ENCODE assay signal across 10 cellular contexts in the genomic region with DNA sequence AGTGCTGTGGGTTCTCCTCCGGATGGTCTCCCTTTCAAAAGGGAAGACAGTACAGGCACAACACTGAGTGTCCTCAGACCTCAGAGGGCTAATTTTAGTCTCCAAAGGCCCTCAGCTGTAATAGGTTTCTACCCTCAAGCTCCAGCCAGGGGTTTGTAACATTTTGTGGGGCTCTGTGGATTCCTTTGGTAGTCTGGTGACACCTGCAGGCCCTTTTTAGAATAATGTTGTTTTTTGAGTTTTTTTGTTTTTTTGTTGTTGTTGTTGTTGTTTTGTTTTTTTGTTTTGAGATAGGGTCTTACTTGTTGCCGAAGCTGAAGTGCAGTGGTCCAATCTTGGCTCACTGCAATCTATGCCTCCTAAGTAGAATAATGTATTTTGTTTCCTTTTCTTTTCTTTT. TPM values are rescaled to one million over a fixed set of nuclear protein-coding genes. Genes with fewer than 3 reads are reported as not detected.
DNase-seq lines count a peak whose midpoint lies in the region; ATAC-seq and TF ChIP-seq lines count a peak whose summit lies in the region.
"Had no signal": no experiment of that assay in that cellular context is flagged by ENCODE, and none has a peak within 500 bp of the region (broad histone marks: within the 10 kb centered on the region; RNA-seq: fewer than 3 reads in every experiment).

No MANE protein-coding gene starts in this region.

- 88 to 100% methylated on average over 1 to 2 of the region's 2 CpGs for WGBS in endodermal cell (ENCODE audit: insufficient coverage in 1 of 2, insufficient read length in 1 of 2), 2 experiments

- intact Hi-C loops in activated CD4-positive, alpha-beta T cell treated with anti-CD3 and anti-CD28 coated beads for 36 hours (cut with DNase I, micrococcal nuclease): loop anchor here (1.0 to 2.0 kb wide), 2 partner anchors 78 to 79 kb away; no protein-coding TSS in a partner anchor

- H3K79me2 ChIP-seq in neural progenitor cell (ENCODE audit: low read depth): no peaks in the 10 kb centered on the region

- H3K27ac ChIP-seq in endodermal cell (ENCODE audit: low read depth, low read length) (no peak overlapping the region), neural progenitor cell (no peak overlapping the region)

- H3K27ac Mint-ChIP-seq in endodermal cell: peak overlapping the region; percentile 61
- H3K27ac Mint-ChIP-seq in neural progenitor cell: no peak overlapping the region
- H3K27ac Mint-ChIP-seq in activated CD4-positive, alpha-beta T cell treated with anti-CD3 and anti-CD28 coated beads for 36 hours: no peak overlapping the region
- H3K27ac Mint-ChIP-seq in activated naive CD4-positive, alpha-beta T cell treated with anti-CD3 and anti-CD28 coated beads, Interleukin-2, amount 50 U/mL, for 72 hours: peak overlapping the region in 1 of 2 donors; percentile 44
- H3K27ac Mint-ChIP-seq: activated CD4-positive, alpha-beta memory T cell treated with anti-CD3 and anti-CD28 coated beads, Interleukin-2, amount 10 ng/mL, durations not matched to agents 7 days and 5 days had no signal

- H3K9ac ChIP-seq in endodermal cell (ENCODE audit: extremely low read depth, low read length, poor library complexity, severe bottlenecking) (no peak overlapping the region), neural progenitor cell (no peak overlapping the region)

- peaks cover 6% of the 10 kb centered on the region for H3K4me1 ChIP-seq in endodermal cell (ENCODE audit: control insufficient read depth, insufficient read depth, low read length)
- no peaks in the 10 kb centered on the region for H3K4me1 ChIP-seq in neural progenitor cell

- H4K20me1 ChIP-seq in neural progenitor cell (ENCODE audit: low read depth): peaks cover 4% of the 10 kb centered on the region

- H3K4me3 ChIP-seq in endodermal cell (ENCODE audit: low read length) (no peak overlapping the region), neural progenitor cell (no peak overlapping the region)

- no peak overlapping the region for H3K4me2 ChIP-seq in neural progenitor cell

- TF ChIP-seq CTCF in endodermal cell (conservative IDR thresholded peaks at IDR 0.05): peak; percentile 73
- peak; percentile 63 for TF ChIP-seq CTCF in neural progenitor cell (IDR thresholded peaks at IDR 0.05)

- H3K4me3 Mint-ChIP-seq in endodermal cell (no peak overlapping the region), neural progenitor cell (no peak overlapping the region)
- no peak overlapping the region for H3K4me3 Mint-ChIP-seq in activated CD4-positive, alpha-beta T cell treated with anti-CD3 and anti-CD28 coated beads for 36 hours
- H3K4me3 Mint-ChIP-seq: activated CD4-positive, alpha-beta memory T cell treated with anti-CD3 and anti-CD28 coated beads, Interleukin-2, amount 10 ng/mL, durations not matched to agents 7 days and 5 days had no signal

- no peaks in the 10 kb centered on the region for H3K9me3 ChIP-seq in endodermal cell (ENCODE audit: control insufficient read depth, low read length)
- H3K9me3 ChIP-seq in neural progenitor cell (ENCODE audit: low read depth): no peaks in the 10 kb centered on the region

- H3K27me3 Mint-ChIP-seq in endodermal cell (ENCODE audit: insufficient read depth) (no peaks in the 10 kb centered on the region), neural progenitor cell (ENCODE audit: insufficient read depth, low read depth) (no peaks in the 10 kb centered on the region)
- H3K27me3 Mint-ChIP-seq in activated CD4-positive, alpha-beta T cell treated with anti-CD3 and anti-CD28 coated beads for 36 hours: no peaks in the 10 kb centered on the region
- H3K27me3 Mint-ChIP-seq: activated CD4-positive, alpha-beta memory T cell treated with anti-CD3 and anti-CD28 coated beads, Interleukin-2, amount 10 ng/mL, durations not matched to agents 7 days and 5 days had no signal

- no peak for ATAC-seq in activated CD4-positive, alpha-beta T cell treated with anti-CD3 and anti-CD28 coated beads for 36 hours
- no peak for ATAC-seq in activated naive CD4-positive, alpha-beta T cell treated with anti-CD3 and anti-CD28 coated beads, Interleukin-2, amount 50 U/mL, for 72 hours

- H3K4me1 Mint-ChIP-seq in endodermal cell (peaks cover 10% of the 10 kb centered on the region), neural progenitor cell (peaks cover 10% of the 10 kb centered on the region)
- H3K4me1 Mint-ChIP-seq in activated CD4-positive, alpha-beta T cell treated with anti-CD3 and anti-CD28 coated beads for 36 hours: no peaks in the 10 kb centered on the region
- H3K4me1 Mint-ChIP-seq: activated CD4-positive, alpha-beta memory T cell treated with anti-CD3 and anti-CD28 coated beads, Interleukin-2, amount 10 ng/mL, durations not matched to agents 7 days and 5 days had no signal

- POLR2A ChIA-PET in activated CD4-positive, alpha-beta T cell treated with anti-CD3 and anti-CD28 coated beads for 36 hours (lab: Charles Lee): no interaction called here

- H3K36me3 Mint-ChIP-seq in endodermal cell (ENCODE audit: low read depth) (peaks cover 59% of the 10 kb centered on the region), neural progenitor cell (peaks cover 16% of the 10 kb centered on the region)
- H3K36me3 Mint-ChIP-seq in activated CD4-positive, alpha-beta T cell treated with anti-CD3 and anti-CD28 coated beads for 36 hours (ENCODE audit: low read depth): peaks cover 30% of the 10 kb centered on the region
- no peaks in the 10 kb centered on the region for H3K36me3 Mint-ChIP-seq in activated naive CD4-positive, alpha-beta T cell treated with anti-CD3 and anti-CD28 coated beads, Interleukin-2, amount 50 U/mL, for 72 hours

- CTCF ChIA-PET in activated CD4-positive, alpha-beta T cell treated with anti-CD3 and anti-CD28 coated beads for 36 hours (lab: Charles Lee): interaction anchor here (0.6 to 1.0 kb wide), 7 partner anchors 10 to 640 kb away, joined by 3 to 9 read pairs (median 3); no protein-coding TSS in a partner anchor

- DNase-seq in ELR (ENCODE audit: low read depth) (peak; percentile 44), NCI-H1694 (lab: John Stamatoyannopoulos, UW) (peak; percentile 33), endodermal cell (peak; percentile 70), neural progenitor cell (ENCODE audit: low spot score) (peak; percentile 67), GM19238 (ENCODE audit: insufficient read length, low spot score) (no peak), occipital lobe (lab: John Stamatoyannopoulos, UW) (no peak)
- DNase-seq in activated CD4-positive, alpha-beta T cell treated with anti-CD3 and anti-CD28 coated beads for 36 hours: no peak
- no peak for DNase-seq in activated naive CD4-positive, alpha-beta T cell treated with anti-CD3 and anti-CD28 coated beads, Interleukin-2, amount 50 U/mL, for 72 hours (ENCODE audit: low spot score in 2 of 2)
- DNase-seq: activated CD4-positive, alpha-beta memory T cell treated with anti-CD3 and anti-CD28 coated beads, Interleukin-2, amount 10 ng/mL, durations not matched to agents 7 days and 5 days; stimulated activated CD4-positive, alpha-beta T cell treated with anti-CD3 and anti-CD28 coated beads, Interleukin-4, amount 100 ng/mL, for 1 hour had no signal

- no peaks in the 10 kb centered on the region for H3K9me3 Mint-ChIP-seq in endodermal cell
- no peaks in the 10 kb centered on the region for H3K9me3 Mint-ChIP-seq in neural progenitor cell
- H3K9me3 Mint-ChIP-seq in activated CD4-positive, alpha-beta T cell treated with anti-CD3 and anti-CD28 coated beads for 36 hours (ENCODE audit: low read depth): no peaks in the 10 kb centered on the region
- no peaks in the 10 kb centered on the region for H3K9me3 Mint-ChIP-seq in activated naive CD4-positive, alpha-beta T cell treated with anti-CD3 and anti-CD28 coated beads, Interleukin-2, amount 50 U/mL, for 72 hours
- H3K9me3 Mint-ChIP-seq: activated CD4-positive, alpha-beta memory T cell treated with anti-CD3 and anti-CD28 coated beads, Interleukin-2, amount 10 ng/mL, durations not matched to agents 7 days and 5 days had no signal

- H3K27me3 ChIP-seq in endodermal cell (ENCODE audit: control insufficient read depth, insufficient read depth, low read length, poor library complexity, severe bottlenecking) (no peaks in the 10 kb centered on the region), neural progenitor cell (no peaks in the 10 kb centered on the region)

- H3K36me3 ChIP-seq in endodermal cell (ENCODE audit: control insufficient read depth, insufficient read depth, low read length) (peaks cover 50% of the 10 kb centered on the region), neural progenitor cell (no peaks in the 10 kb centered on the region)

- peaks cover 11% of the 10 kb centered on the region for H3F3A ChIP-seq in neural progenitor cell (ENCODE audit: low read depth)

- H2AFZ ChIP-seq in neural progenitor cell (replicated peaks): no peak overlapping the region

RNA-seq across cellular contexts. Expression of a gene that starts 15.0 kb away (rescaled TPM):
- total RNA-seq in endodermal cell: 10 to 100 TPM; 24.1 TPM
- polyA plus RNA-seq in endodermal cell (2013, experiment 1 of 2): 17.8 TPM
- 17.3 TPM for polyA plus RNA-seq in endodermal cell (2013, experiment 2 of 2)
- total RNA-seq in neural progenitor cell (ENCODE audit: low replicate concordance): 1.9 and 7.3 TPM in 2 replicates
- 10 to 100 TPM; 14.6 to 15.1 TPM for total RNA-seq in activated CD4-positive, alpha-beta T cell treated with anti-CD3 and anti-CD28 coated beads for 36 hours
- total RNA-seq in activated naive CD4-positive, alpha-beta T cell treated with anti-CD3 and anti-CD28 coated beads, Interleukin-2, amount 50 U/mL, for 72 hours: 10 to 100 TPM; 14.8 to 16.5 TPM
- total RNA-seq in occipital lobe: 4.7 TPM

RNA-seq across cellular contexts. Expression of a gene that starts 34.5 kb away (rescaled TPM):
- total RNA-seq in endodermal cell: 10 to 100 TPM in 1 of 2 donors, 1 to 10 TPM in 1; 9.6 to 13.6 TPM
- 11.0 TPM for polyA plus RNA-seq in endodermal cell (2013, experiment 1 of 2)
- polyA plus RNA-seq in endodermal cell (2013, experiment 2 of 2): 10.4 TPM
- total RNA-seq in neural progenitor cell (ENCODE audit: low replicate concordance): 19.0 and 20.8 TPM in 2 replicates
- total RNA-seq in activated CD4-positive, alpha-beta T cell treated with anti-CD3 and anti-CD28 coated beads for 36 hours: 1 to 10 TPM; 4.4 to 6.1 TPM
- total RNA-seq in activated naive CD4-positive, alpha-beta T cell treated with anti-CD3 and anti-CD28 coated beads, Interleukin-2, amount 50 U/mL, for 72 hours: 1 to 10 TPM; 6.1 to 6.2 TPM
- total RNA-seq in occipital lobe: 13.9 TPM

Comparison
In these comparisons a context has a peak if more than half of its experiments do, and no peak if none do; other contexts are left out.
1. DNase-seq: peak in ELR (single experiment), NCI-H1694 (single experiment), endodermal cell (single experiment) and neural progenitor cell (single experiment); none in activated CD4-positive, alpha-beta T cell treated with anti-CD3 and anti-CD28 coated beads for 36 hours (single experiment), GM19238 (single experiment), activated naive CD4-positive, alpha-beta T cell treated with anti-CD3 and anti-CD28 coated beads, Interleukin-2, amount 50 U/mL, for 72 hours (0 of 2) and occipital lobe (single experiment).